ENCODE assay signal across 37 cellular contexts in genomic region chr9:136397643-136398042, GRCh38.
"Had no signal": no experiment of that assay in that cellular context is flagged by ENCODE, and none has a peak within 500 bp of the region (broad histone marks: within the 10 kb centered on the region; RNA-seq: fewer than 3 reads in every experiment).

No MANE protein-coding gene starts in this region.

- H3K27me3 Mint-ChIP-seq: activated CD4-positive, alpha-beta memory T cell treated with anti-CD3 and anti-CD28 coated beads for 36 hours; activated CD4-positive, alpha-beta T cell treated with anti-CD3 and anti-CD28 coated beads for 36 hours; activated CD4-positive, alpha-beta T cell treated with anti-CD3 and anti-CD28 coated beads, Interleukin-2, amount 10 ng/mL, durations not matched to agents 24 days and 14 days; activated CD8-positive, alpha-beta memory T cell treated with anti-CD3 and anti-CD28 coated beads, Interleukin-2, amount 10 ng/mL, durations not matched to agents 7 days and 5 days; activated naive CD4-positive, alpha-beta T cell treated with anti-CD3 and anti-CD28 coated beads, Interleukin-2, amount 50 U/mL, for 24 hours; activated naive CD8-positive, alpha-beta T cell treated with anti-CD3 and anti-CD28 coated beads for 36 hours; activated naive CD8-positive, alpha-beta T cell treated with anti-CD3 and anti-CD28 coated beads, Interleukin-2, amount 50 U/mL, for 24 hours; brain; T-helper 17 cell had no signal

- DNase-seq: activated CD4-positive, alpha-beta memory T cell treated with anti-CD3 and anti-CD28 coated beads for 36 hours; activated CD4-positive, alpha-beta T cell treated with anti-CD3 and anti-CD28 coated beads for 36 hours; activated CD4-positive, alpha-beta T cell treated with anti-CD3 and anti-CD28 coated beads, Interleukin-2, amount 10 ng/mL, durations not matched to agents 24 days and 14 days; activated CD4-positive, CD25-positive, alpha-beta regulatory T cell; activated CD4-positive, CD25-positive, alpha-beta regulatory T cell treated with anti-CD3 and anti-CD28 coated beads, Interleukin-2, amount 50 U/mL, for 72 hours; activated CD8-positive, alpha-beta memory T cell treated with anti-CD3 and anti-CD28 coated beads, Interleukin-2, amount 10 ng/mL, durations not matched to agents 7 days and 5 days; activated CD8-positive, alpha-beta memory T cell treated with anti-CD3 and anti-CD28 coated beads, Interleukin-2, amount 50 U/mL, for 4 hours; activated CD8-positive, alpha-beta T cell treated with anti-CD3 and anti-CD28 coated beads, Interleukin-2, amount 10 ng/mL, durations not matched to agents 7 days and 5 days; activated effector memory CD4-positive, alpha-beta T cell treated with anti-CD3 and anti-CD28 coated beads, Interleukin-2, amount 50 U/mL, for 16 hours; activated naive CD4-positive, alpha-beta T cell treated with anti-CD3 and anti-CD28 coated beads for 36 hours; activated naive CD8-positive, alpha-beta T cell treated with anti-CD3 and anti-CD28 coated beads for 36 hours; activated naive CD8-positive, alpha-beta T cell treated with anti-CD3 and anti-CD28 coated beads, Interleukin-2, amount 50 U/mL, for 24 hours; activated T-cell treated with anti-CD3 and anti-CD28 coated beads, Interleukin-2, amount 50 U/mL, for 1 hour; activated T-cell treated with anti-CD3 and anti-CD28 coated beads, Interleukin-2, amount 50 U/mL, for 48 hours; adrenal gland; amygdala; central memory CD4-positive, alpha-beta T cell; cerebellar nuclear complex; colonic mucosa; effector CD8-positive, alpha-beta T cell; esophagus squamous epithelium; foreskin melanocyte; heart right ventricle; T-helper 17 cell; T1000 had no signal

- ATAC-seq: activated CD4-positive, alpha-beta T cell treated with anti-CD3 and anti-CD28 coated beads for 36 hours; activated CD8-positive, alpha-beta memory T cell treated with anti-CD3 and anti-CD28 coated beads, Interleukin-2, amount 10 ng/mL, durations not matched to agents 7 days and 5 days; activated CD8-positive, alpha-beta T cell treated with anti-CD3 and anti-CD28 coated beads, Interleukin-2, amount 10 ng/mL, durations not matched to agents 7 days and 5 days; activated naive CD8-positive, alpha-beta T cell treated with anti-CD3 and anti-CD28 coated beads, Interleukin-2, amount 50 U/mL, for 24 hours; gastroesophageal sphincter; heart right ventricle; T-helper 17 cell had no signal

- H3K27ac Mint-ChIP-seq: activated CD4-positive, alpha-beta memory T cell treated with anti-CD3 and anti-CD28 coated beads for 36 hours; activated CD4-positive, alpha-beta T cell treated with anti-CD3 and anti-CD28 coated beads for 36 hours; activated CD4-positive, alpha-beta T cell treated with anti-CD3 and anti-CD28 coated beads, Interleukin-2, amount 10 ng/mL, durations not matched to agents 24 days and 14 days; activated CD8-positive, alpha-beta memory T cell treated with anti-CD3 and anti-CD28 coated beads, Interleukin-2, amount 10 ng/mL, durations not matched to agents 7 days and 5 days; activated CD8-positive, alpha-beta T cell treated with anti-CD3 and anti-CD28 coated beads, Interleukin-2, amount 10 ng/mL, durations not matched to agents 7 days and 5 days; activated naive CD4-positive, alpha-beta T cell treated with anti-CD3 and anti-CD28 coated beads, Interleukin-2, amount 50 U/mL, for 24 hours; activated naive CD8-positive, alpha-beta T cell treated with anti-CD3 and anti-CD28 coated beads, Interleukin-2, amount 50 U/mL, for 24 hours; activated T-helper 1 cell treated with anti-CD3 and anti-CD28 coated beads, Interleukin-12 subunit alpha, Interleukin-12 subunit beta, Interleukin-2, Interleukin-4 antibody, amounts not matched to agents 30 ng/mL and 10 ng/mL and 1 ng/mL, durations not matched to agents 14 hours and 24 hours and 36 hours; activated T-helper 2 cell treated with anti-CD3 and anti-CD28 coated beads, Interferon-gamma antibody, Interleukin-2, Interleukin-4, amounts not matched to agents 10 μg/mL and 5 μg/mL and 100 μg/mL, durations not matched to agents 14 hours and 24 hours and 36 hours; T-helper 17 cell; T-helper 2 cell treated with Interferon-gamma antibody and Interleukin-4, amounts not matched to agents 5 μg/mL and 100 μg/mL, for 36 hours had no signal

- H3K4me3 Mint-ChIP-seq: activated CD8-positive, alpha-beta memory T cell treated with anti-CD3 and anti-CD28 coated beads, Interleukin-2, amount 10 ng/mL, durations not matched to agents 7 days and 5 days had no signal

- H3K27ac ChIP-seq: adrenal gland, ascending aorta, breast epithelium, cardiac muscle cell, colonic mucosa, epithelial cell of prostate, esophagus squamous epithelium, gastroesophageal sphincter, heart right ventricle had no signal

- H3K9me3 Mint-ChIP-seq: activated CD4-positive, alpha-beta memory T cell treated with anti-CD3 and anti-CD28 coated beads for 36 hours; activated CD4-positive, alpha-beta T cell treated with anti-CD3 and anti-CD28 coated beads, Interleukin-2, amount 10 ng/mL, durations not matched to agents 24 days and 14 days; activated naive CD4-positive, alpha-beta T cell treated with anti-CD3 and anti-CD28 coated beads for 36 hours; activated naive CD4-positive, alpha-beta T cell treated with anti-CD3 and anti-CD28 coated beads, Interleukin-2, amount 50 U/mL, for 24 hours; activated naive CD8-positive, alpha-beta T cell treated with anti-CD3 and anti-CD28 coated beads for 36 hours; activated naive CD8-positive, alpha-beta T cell treated with anti-CD3 and anti-CD28 coated beads, Interleukin-2, amount 50 U/mL, for 24 hours; activated T-helper 1 cell treated with anti-CD3 and anti-CD28 coated beads, Interleukin-12 subunit alpha, Interleukin-12 subunit beta, Interleukin-2, Interleukin-4 antibody, amounts not matched to agents 30 ng/mL and 10 ng/mL and 1 ng/mL, durations not matched to agents 14 hours and 24 hours and 36 hours; activated T-helper 2 cell treated with anti-CD3 and anti-CD28 coated beads, Interferon-gamma antibody, Interleukin-2, Interleukin-4, amounts not matched to agents 10 μg/mL and 5 μg/mL and 100 μg/mL, durations not matched to agents 14 hours and 24 hours and 36 hours; brain; T-helper 2 cell treated with Interferon-gamma antibody and Interleukin-4, amounts not matched to agents 5 μg/mL and 100 μg/mL, for 36 hours had no signal

- H3K36me3 ChIP-seq: breast epithelium, colonic mucosa had no signal

- H3K27me3 ChIP-seq: adrenal gland, ascending aorta, breast epithelium, cardiac muscle cell, colonic mucosa, esophagus squamous epithelium, gastroesophageal sphincter, heart right ventricle had no signal

- H3K9me3 ChIP-seq: adrenal gland, ascending aorta, breast epithelium, colonic mucosa, esophagus squamous epithelium, gastroesophageal sphincter, heart right ventricle had no signal

- H3K4me3 ChIP-seq: adrenal gland, ascending aorta, breast epithelium, cardiac muscle cell, colonic mucosa, esophagus squamous epithelium, gastroesophageal sphincter, heart right ventricle had no signal

- FAIRE-seq: endometrium, endothelial cell of umbilical vein had no signal
